ENCODE assay signal across 13 cellular contexts in genomic region chr6:36361071-36361470, GRCh38. TPM values are rescaled to one million over a fixed set of nuclear protein-coding genes. Genes with fewer than 3 reads are reported as not detected.
"Had no signal": no experiment of that assay in that cellular context is flagged by ENCODE, and none has a peak within 500 bp of the region (broad histone marks: within the 10 kb centered on the region; RNA-seq: fewer than 3 reads in every experiment).

No MANE protein-coding gene starts in this region.

- H3K9me3 ChIP-seq: gastroesophageal sphincter, lower lobe of right lung, neutrophil, sigmoid colon, thoracic aorta had no signal

- H3K4me1 Mint-ChIP-seq: activated T-helper 17 cell treated with anti-CD3 and anti-CD28 coated beads, Interleukin-2, amount 50 U/mL, for 72 hours; WTC11 had no signal

- H3K27ac Mint-ChIP-seq: activated T-helper 17 cell treated with anti-CD3 and anti-CD28 coated beads, Interleukin-2, amount 50 U/mL, for 72 hours; progenitor cell of endocrine pancreas; stimulated activated naive CD8-positive, alpha-beta T cell treated with anti-CD3 and anti-CD28 coated beads, Interleukin-15, Interleukin-2, amounts not matched to agents 100 ng/mL and 50 ng/mL, for 24 hours; WTC11 had no signal

- H2AFZ ChIP-seq: hepatocyte had no signal

- H3K4me3 ChIP-seq: gastroesophageal sphincter, hepatocyte, lower lobe of right lung, sigmoid colon had no signal

- H3K27ac ChIP-seq: epithelial cell of prostate, gastroesophageal sphincter, hepatocyte, lower lobe of right lung, neutrophil, sigmoid colon had no signal

- H3K36me3 Mint-ChIP-seq: naive B cell, WTC11 had no signal

- H3K4me3 Mint-ChIP-seq: activated T-helper 17 cell treated with anti-CD3 and anti-CD28 coated beads, Interleukin-2, amount 50 U/mL, for 72 hours; naive B cell; stimulated activated naive CD8-positive, alpha-beta T cell treated with anti-CD3 and anti-CD28 coated beads, Interleukin-15, Interleukin-2, amounts not matched to agents 100 ng/mL and 50 ng/mL, for 24 hours; WTC11 had no signal

- H3K9me3 Mint-ChIP-seq: activated T-helper 17 cell treated with anti-CD3 and anti-CD28 coated beads, Interleukin-2, amount 50 U/mL, for 72 hours; naive B cell; stimulated activated naive CD8-positive, alpha-beta T cell treated with anti-CD3 and anti-CD28 coated beads, Interleukin-15, Interleukin-2, amounts not matched to agents 100 ng/mL and 50 ng/mL, for 24 hours; WTC11 had no signal

- H3K4me2 ChIP-seq: hepatocyte had no signal

- H3K79me2 ChIP-seq: hepatocyte had no signal

- H3K36me3 ChIP-seq: gastroesophageal sphincter, lower lobe of right lung, neutrophil, sigmoid colon, thoracic aorta had no signal

- H3K27me3 Mint-ChIP-seq: progenitor cell of endocrine pancreas; stimulated activated naive CD8-positive, alpha-beta T cell treated with anti-CD3 and anti-CD28 coated beads, Interleukin-15, Interleukin-2, amounts not matched to agents 100 ng/mL and 50 ng/mL, for 24 hours had no signal

- H3K27me3 ChIP-seq: gastroesophageal sphincter, hepatocyte, neutrophil, sigmoid colon had no signal

RNA-seq across cellular contexts. Expression of gene BNIP5, which starts 24.4 kb away (rescaled TPM):
- total RNA-seq: activated T-helper 17 cell treated with anti-CD3 and anti-CD28 coated beads, Interleukin-2, amount 50 U/mL, for 72 hours; gastroesophageal sphincter; lower lobe of right lung; sigmoid colon; thoracic aorta; ureter; WTC11 had no signal

RNA-seq across cellular contexts. Expression of gene ETV7, which starts 26.4 kb away (rescaled TPM):
- total RNA-seq: progenitor cell of endocrine pancreas had no signal
